In genomic region chr6:27812805-27813626, GRCh38 we compare ENCODE assay signal across 10 cellular contexts.
DNase-seq lines count a peak whose midpoint lies in the region; ATAC-seq and TF ChIP-seq lines count a peak whose summit lies in the region.
"Had no signal": no experiment of that assay in that cellular context is flagged by ENCODE, and none has a peak within 500 bp of the region (broad histone marks: within the 10 kb centered on the region; RNA-seq: fewer than 3 reads in every experiment).

No MANE protein-coding gene starts in this region.

- intact Hi-C loops in lower lobe of right lung (cut with DNase I), result no loop called here

- H3K4me1 Mint-ChIP-seq in activated naive CD8-positive, alpha-beta T cell treated with anti-CD3 and anti-CD28 coated beads, Interleukin-2, amount 50 U/mL, for 24 hours, result peaks cover 62% of the 10 kb centered on the region
- H3K4me1 Mint-ChIP-seq in stimulated activated naive B cell treated with anti-CD40 and anti-IgM and Interleukin-4, amounts not matched to agents 10 μg/mL and 1 μg/mL and 100 μg/mL, for 72 hours, result peaks cover 19 to 48% of the 10 kb centered on the region in 2 donors

- no peaks in the 10 kb centered on the region for H3K36me3 ChIP-seq in lower lobe of right lung
- H3K36me3 ChIP-seq: left ventricle myocardium inferior had no signal

- H3K4me3 ChIP-seq in lower lobe of right lung, result no peak overlapping the region
- H3K4me3 ChIP-seq: body of pancreas, left ventricle myocardium inferior had no signal

- no peaks in the 10 kb centered on the region for H3K9me3 Mint-ChIP-seq in activated naive CD4-positive, alpha-beta T cell treated with anti-CD3 and anti-CD28 coated beads, Interleukin-2, amount 50 U/mL, for 72 hours
- no peaks in the 10 kb centered on the region for H3K9me3 Mint-ChIP-seq in activated naive CD8-positive, alpha-beta T cell treated with anti-CD3 and anti-CD28 coated beads, Interleukin-2, amount 50 U/mL, for 24 hours
- H3K9me3 Mint-ChIP-seq in stimulated activated naive B cell treated with anti-CD40 and anti-IgM and Interleukin-4, amounts not matched to agents 10 μg/mL and 1 μg/mL and 100 μg/mL, for 72 hours, result peaks cover 3 to 7% of the 10 kb centered on the region in 2 donors

- H3K4me3 Mint-ChIP-seq in activated naive CD8-positive, alpha-beta T cell treated with anti-CD3 and anti-CD28 coated beads, Interleukin-2, amount 50 U/mL, for 24 hours, result peak overlapping the region; percentile 87
- peak overlapping the region; percentile 84 to 90 for H3K4me3 Mint-ChIP-seq in stimulated activated naive B cell treated with anti-CD40 and anti-IgM and Interleukin-4, amounts not matched to agents 10 μg/mL and 1 μg/mL and 100 μg/mL, for 72 hours

- peaks cover 18 to 21% of the 10 kb centered on the region in 2 donors for H3K36me3 Mint-ChIP-seq in activated naive CD4-positive, alpha-beta T cell treated with anti-CD3 and anti-CD28 coated beads, Interleukin-2, amount 50 U/mL, for 72 hours
- H3K36me3 Mint-ChIP-seq in activated naive CD8-positive, alpha-beta T cell treated with anti-CD3 and anti-CD28 coated beads, Interleukin-2, amount 50 U/mL, for 24 hours (ENCODE audit: low read depth), result no peaks in the 10 kb centered on the region
- peaks cover 11 to 25% of the 10 kb centered on the region in 2 donors for H3K36me3 Mint-ChIP-seq in stimulated activated naive B cell treated with anti-CD40 and anti-IgM and Interleukin-4, amounts not matched to agents 10 μg/mL and 1 μg/mL and 100 μg/mL, for 72 hours

- ATAC-seq in activated naive CD4-positive, alpha-beta T cell treated with anti-CD3 and anti-CD28 coated beads, Interleukin-2, amount 50 U/mL, for 72 hours, result no peak
- ATAC-seq in activated naive CD8-positive, alpha-beta T cell treated with anti-CD3 and anti-CD28 coated beads, Interleukin-2, amount 50 U/mL, for 24 hours, result no peak
- ATAC-seq in stimulated activated naive B cell treated with anti-CD40 and anti-IgM and Interleukin-4, amounts not matched to agents 10 μg/mL and 1 μg/mL and 100 μg/mL, for 72 hours (replicated peaks), result no peak
- ATAC-seq in HG03342 (IDR thresholded peaks at IDR 0.05; ENCODE audit: unreplicated experiment) (no peak), lower lobe of right lung (no peak)
- ATAC-seq: body of pancreas had no signal

- no peaks in the 10 kb centered on the region for H3K27me3 Mint-ChIP-seq in activated naive CD8-positive, alpha-beta T cell treated with anti-CD3 and anti-CD28 coated beads, Interleukin-2, amount 50 U/mL, for 24 hours
- H3K27me3 Mint-ChIP-seq in stimulated activated naive B cell treated with anti-CD40 and anti-IgM and Interleukin-4, amounts not matched to agents 10 μg/mL and 1 μg/mL and 100 μg/mL, for 72 hours, result peaks cover 0 to 5% of the 10 kb centered on the region in 2 donors

- peak overlapping the region; percentile 98 to 100 for H3K27ac Mint-ChIP-seq in activated naive CD4-positive, alpha-beta T cell treated with anti-CD3 and anti-CD28 coated beads, Interleukin-2, amount 50 U/mL, for 72 hours
- H3K27ac Mint-ChIP-seq in activated naive CD8-positive, alpha-beta T cell treated with anti-CD3 and anti-CD28 coated beads, Interleukin-2, amount 50 U/mL, for 24 hours, result peak overlapping the region; percentile 99
- peak overlapping the region; percentile 98 for H3K27ac Mint-ChIP-seq in stimulated activated naive B cell treated with anti-CD40 and anti-IgM and Interleukin-4, amounts not matched to agents 10 μg/mL and 1 μg/mL and 100 μg/mL, for 72 hours

- no peak overlapping the region for H3K27ac ChIP-seq in lower lobe of right lung
- H3K27ac ChIP-seq: body of pancreas, left ventricle myocardium inferior had no signal

- H3K27me3 ChIP-seq in lower lobe of right lung (ENCODE audit: low read depth), result peaks cover 27% of the 10 kb centered on the region

- TF ChIP-seq CTCF in lower lobe of right lung (IDR thresholded peaks at IDR 0.05), result no peak

- no peak for DNase-seq in activated naive CD4-positive, alpha-beta T cell treated with anti-CD3 and anti-CD28 coated beads, Interleukin-2, amount 50 U/mL, for 72 hours (ENCODE audit: low spot score in 2 of 2)
- no peak for DNase-seq in activated naive CD4-positive, alpha-beta T cell treated with Interleukin-2 at 50 U/mL for 16 hours
- DNase-seq in NCI-H69 (lab: John Stamatoyannopoulos, UW) (peak; percentile 30), lower lobe of right lung (no peak)
- DNase-seq in activated naive CD8-positive, alpha-beta T cell treated with anti-CD3 and anti-CD28 coated beads, Interleukin-2, amount 50 U/mL, for 24 hours, result no peak
- no peak for DNase-seq in stimulated activated naive B cell treated with anti-CD40 and anti-IgM and Interleukin-4, amounts not matched to agents 10 μg/mL and 1 μg/mL and 100 μg/mL, for 72 hours
- DNase-seq in effector CD8-positive, alpha-beta T cell (lab: John Stamatoyannopoulos, UW), result no peak
- DNase-seq: body of pancreas, left ventricle myocardium inferior had no signal

- no peaks in the 10 kb centered on the region for H3K9me3 ChIP-seq in lower lobe of right lung
- H3K9me3 ChIP-seq: body of pancreas, left ventricle myocardium inferior had no signal

- peaks cover 12% of the 10 kb centered on the region for H3K4me1 ChIP-seq in lower lobe of right lung
